Comparison of ENCODE assay signal across 9 cellular contexts in the genomic region with DNA sequence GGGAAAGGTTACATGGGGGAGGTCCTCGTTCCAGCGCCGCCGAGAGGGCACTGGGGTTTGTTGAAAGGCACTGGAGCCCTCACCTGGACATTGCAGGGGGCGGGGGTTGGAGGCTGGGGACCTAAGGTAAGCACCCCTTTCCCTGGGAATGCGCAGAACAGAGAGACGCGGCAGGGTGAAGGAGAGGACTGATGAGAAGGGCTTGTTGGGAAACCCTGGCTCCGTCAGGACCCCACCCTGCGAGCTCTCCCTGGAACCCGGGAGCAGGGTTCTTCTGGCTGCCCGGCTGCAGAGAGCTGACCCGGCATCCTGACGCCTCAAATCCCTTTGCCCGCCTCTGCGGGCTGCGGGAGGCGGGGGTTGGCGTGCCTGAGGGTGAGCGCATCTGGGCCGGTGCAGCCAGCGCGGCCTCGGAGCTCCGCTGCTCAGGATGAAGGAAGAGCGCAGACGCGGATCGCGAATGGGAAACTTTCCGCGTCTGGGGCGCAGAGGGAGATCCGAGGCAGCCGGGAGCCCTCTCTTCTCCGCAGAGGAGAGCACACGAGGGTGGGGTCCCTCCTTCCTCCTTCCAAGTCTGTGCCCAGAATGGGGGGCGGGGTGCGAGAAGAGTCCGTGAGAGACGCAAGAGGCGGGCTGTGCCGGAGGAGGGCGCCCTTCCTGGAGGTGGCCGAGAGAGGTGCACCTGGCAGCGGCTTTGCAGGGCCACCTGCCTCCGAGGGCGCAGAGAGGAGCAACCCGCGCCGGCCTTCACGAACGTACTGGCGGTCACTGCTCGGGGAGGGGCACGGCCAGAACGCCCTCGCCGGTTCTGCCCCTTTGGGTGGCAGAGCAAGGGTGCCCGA. TPM values are rescaled to one million over a fixed set of nuclear protein-coding genes. Genes with fewer than 3 reads are reported as not detected.
DNase-seq lines count a peak whose midpoint lies in the region; ATAC-seq and TF ChIP-seq lines count a peak whose summit lies in the region.
"Had no signal": no experiment of that assay in that cellular context is flagged by ENCODE, and none has a peak within 500 bp of the region (broad histone marks: within the 10 kb centered on the region; RNA-seq: fewer than 3 reads in every experiment).

No MANE protein-coding gene starts in this region.

- H3K27ac Mint-ChIP-seq in glutamatergic neuron (ENCODE audit: unreplicated experiment) = no peak overlapping the region

- intact Hi-C loops in prostate gland (cut with DNase I) = loop anchor here (10.0 kb wide), 2 partner anchors 445 to 615 kb away; no protein-coding TSS in a partner anchor

- no peaks in the 10 kb centered on the region for H3K9me3 ChIP-seq in NT2/D1 (ENCODE audit: insufficient read depth, low read length)
- no peaks in the 10 kb centered on the region for H3K9me3 ChIP-seq in prostate gland

- H3K4me1 ChIP-seq in NT2/D1 (ENCODE audit: insufficient read depth, insufficient read length) (peaks cover 17% of the 10 kb centered on the region), prostate gland (replicated peaks) (peaks cover 9% of the 10 kb centered on the region)

- no peak for ATAC-seq in HG03039 (IDR thresholded peaks at IDR 0.05; ENCODE audit: unreplicated experiment)
- ATAC-seq in GM18868 (IDR thresholded peaks at IDR 0.05; ENCODE audit: unreplicated experiment) = no peak
- ATAC-seq in GM21381 (IDR thresholded peaks at IDR 0.05; ENCODE audit: unreplicated experiment) = no peak

- H3K36me3 ChIP-seq in NT2/D1 (ENCODE audit: insufficient read depth, insufficient read length, low read length) (no peaks in the 10 kb centered on the region), prostate gland (no peaks in the 10 kb centered on the region)

- H3K9me3 Mint-ChIP-seq in glutamatergic neuron (ENCODE audit: unreplicated experiment) = peaks cover 4% of the 10 kb centered on the region

- peaks cover 85% of the 10 kb centered on the region for H3K27me3 ChIP-seq in NT2/D1 (ENCODE audit: insufficient read depth, insufficient read length)
- H3K27me3 ChIP-seq in prostate gland (replicated peaks; ENCODE audit: insufficient read depth) = peaks cover 22% of the 10 kb centered on the region

- peak; percentile 28 for TF ChIP-seq CTCF in GM13977 (IDR thresholded peaks at IDR 0.05; ENCODE audit: extremely low read depth, insufficient read depth, missing control alignments)
- peak; percentile 51 for TF ChIP-seq CTCF in glutamatergic neuron (IDR thresholded peaks at IDR 0.05; ENCODE audit: partially characterized antibody, unreplicated experiment)
- peak in 3 of 4 experiments; percentile 10 to 35 (median 14) for TF ChIP-seq CTCF in prostate gland (IDR thresholded peaks at IDR 0.05)

- peak overlapping the region; percentile 92 for H3K4me3 Mint-ChIP-seq in glutamatergic neuron (ENCODE audit: unreplicated experiment)

- H3K27ac ChIP-seq in prostate gland = no peak overlapping the region

- WGBS in prostate gland = 1% methylated on average over 59 of the region's 60 CpGs

- DNase-seq in GM13977 (ENCODE audit: low spot score) = peak; percentile 49
- no peak for DNase-seq in NT2/D1 (ENCODE audit: low read depth, low spot score)
- peak; percentile 74 for DNase-seq in glutamatergic neuron
- DNase-seq in prostate gland (ENCODE audit: low spot score) = peak; percentile 28
- no peak for DNase-seq in Kasumi-1 (lab: John Stamatoyannopoulos, UW)

- H3K9ac ChIP-seq in NT2/D1 (ENCODE audit: insufficient read length, low read depth) = peak overlapping the region; percentile 50

- TF ChIP-seq POLR2A in prostate gland (IDR thresholded peaks at IDR 0.05) = no peak

- peaks cover 28% of the 10 kb centered on the region for H3K27me3 Mint-ChIP-seq in glutamatergic neuron (ENCODE audit: unreplicated experiment)

- H3K4me3 ChIP-seq in NT2/D1 (ENCODE audit: insufficient read length, low read depth) = peak overlapping the region; percentile 32
- peak overlapping the region in 1 of 2 donors; percentile 11 for H3K4me3 ChIP-seq in prostate gland

- peaks cover 23% of the 10 kb centered on the region for H3K4me1 Mint-ChIP-seq in glutamatergic neuron (ENCODE audit: low read depth, unreplicated experiment)

- in situ Hi-C loops in GM13977 (cut with MboI; ENCODE audit: low pct_unique_long_range_greater_than_20kb, low sequenced_read_pairs, unreplicated experiment) = no loop called here

- H3K36me3 Mint-ChIP-seq in glutamatergic neuron (ENCODE audit: unreplicated experiment) = no peaks in the 10 kb centered on the region

RNA-seq across cellular contexts. Expression of a gene that starts 2.4 kb away (rescaled TPM):
- 1.3 TPM for total RNA-seq in glutamatergic neuron (ENCODE audit: unreplicated experiment)
- total RNA-seq in prostate gland = 1 to 10 TPM; 4.6 to 8.5 TPM
- total RNA-seq: HT1080 had no signal

Comparison
In these comparisons a context has a peak if more than half of its experiments do, and no peak if none do; other contexts are left out.
1. DNase-seq: peak in GM13977 (single experiment), glutamatergic neuron (single experiment) and prostate gland (single experiment); none in NT2/D1 (single experiment) and Kasumi-1 (0 of 2).
2. Peak in every context shown above with its lines, with median percentiles within 50 percentile points of each other: CTCF ChIP-seq.